1 cellular context compared by ENCODE assay signal in the genomic region with DNA sequence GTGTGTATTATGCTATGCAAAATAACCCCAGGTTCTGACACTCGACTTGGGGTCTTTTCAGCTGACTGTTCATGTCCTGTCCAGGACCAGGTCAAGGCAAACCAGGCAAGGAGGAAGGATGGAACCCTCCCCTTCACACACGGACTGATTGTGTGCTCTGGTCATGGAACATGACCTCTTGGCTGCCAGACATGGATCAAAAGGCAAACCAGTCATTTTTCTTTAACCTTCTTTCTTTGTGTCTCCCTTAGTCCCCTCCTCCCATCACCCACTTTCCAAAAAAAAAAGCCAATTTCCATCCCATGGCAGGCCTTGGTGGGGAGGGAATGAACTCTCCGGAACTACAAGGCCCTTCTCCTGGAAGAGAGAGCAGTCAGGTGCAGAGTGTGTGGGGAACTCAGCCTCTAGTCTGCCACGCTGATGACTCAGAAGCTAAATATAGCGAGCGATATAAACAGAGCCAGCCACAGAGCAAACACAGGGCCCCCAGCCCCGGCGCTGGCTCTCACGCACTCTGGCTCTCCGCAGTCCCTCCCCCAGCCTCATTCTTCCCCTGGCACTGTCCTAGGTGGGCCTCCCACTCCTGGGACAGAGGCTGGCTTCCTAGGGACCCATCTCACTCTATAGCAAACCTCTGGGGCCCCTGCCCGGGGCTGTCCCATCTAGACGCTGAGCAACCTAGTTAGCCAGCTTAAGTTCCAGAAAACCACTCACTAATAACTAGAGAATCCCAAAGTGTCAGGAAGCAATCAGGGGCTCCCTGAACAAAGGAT.
TF ChIP-seq lines count a peak whose summit lies in the region.

No MANE protein-coding gene starts in this region.

TF ChIP-seq in HepG2, 621 proteins besides CTCF, POLR2A, EP300 and RAD21 (continued from another document and continues in another):
- peak; percentile 35; the same call in 1 of the 2 replicates for TF ChIP-seq ZNF232 (CRISPR knock-in tag; IDR thresholded peaks at IDR 0.05; ENCODE audit: borderline replicate concordance)
- TF ChIP-seq RXRB (CRISPR knock-in tag; IDR thresholded peaks at IDR 0.05; ENCODE audit: borderline replicate concordance): peak; percentile 95
- TF ChIP-seq, protein P1, sequence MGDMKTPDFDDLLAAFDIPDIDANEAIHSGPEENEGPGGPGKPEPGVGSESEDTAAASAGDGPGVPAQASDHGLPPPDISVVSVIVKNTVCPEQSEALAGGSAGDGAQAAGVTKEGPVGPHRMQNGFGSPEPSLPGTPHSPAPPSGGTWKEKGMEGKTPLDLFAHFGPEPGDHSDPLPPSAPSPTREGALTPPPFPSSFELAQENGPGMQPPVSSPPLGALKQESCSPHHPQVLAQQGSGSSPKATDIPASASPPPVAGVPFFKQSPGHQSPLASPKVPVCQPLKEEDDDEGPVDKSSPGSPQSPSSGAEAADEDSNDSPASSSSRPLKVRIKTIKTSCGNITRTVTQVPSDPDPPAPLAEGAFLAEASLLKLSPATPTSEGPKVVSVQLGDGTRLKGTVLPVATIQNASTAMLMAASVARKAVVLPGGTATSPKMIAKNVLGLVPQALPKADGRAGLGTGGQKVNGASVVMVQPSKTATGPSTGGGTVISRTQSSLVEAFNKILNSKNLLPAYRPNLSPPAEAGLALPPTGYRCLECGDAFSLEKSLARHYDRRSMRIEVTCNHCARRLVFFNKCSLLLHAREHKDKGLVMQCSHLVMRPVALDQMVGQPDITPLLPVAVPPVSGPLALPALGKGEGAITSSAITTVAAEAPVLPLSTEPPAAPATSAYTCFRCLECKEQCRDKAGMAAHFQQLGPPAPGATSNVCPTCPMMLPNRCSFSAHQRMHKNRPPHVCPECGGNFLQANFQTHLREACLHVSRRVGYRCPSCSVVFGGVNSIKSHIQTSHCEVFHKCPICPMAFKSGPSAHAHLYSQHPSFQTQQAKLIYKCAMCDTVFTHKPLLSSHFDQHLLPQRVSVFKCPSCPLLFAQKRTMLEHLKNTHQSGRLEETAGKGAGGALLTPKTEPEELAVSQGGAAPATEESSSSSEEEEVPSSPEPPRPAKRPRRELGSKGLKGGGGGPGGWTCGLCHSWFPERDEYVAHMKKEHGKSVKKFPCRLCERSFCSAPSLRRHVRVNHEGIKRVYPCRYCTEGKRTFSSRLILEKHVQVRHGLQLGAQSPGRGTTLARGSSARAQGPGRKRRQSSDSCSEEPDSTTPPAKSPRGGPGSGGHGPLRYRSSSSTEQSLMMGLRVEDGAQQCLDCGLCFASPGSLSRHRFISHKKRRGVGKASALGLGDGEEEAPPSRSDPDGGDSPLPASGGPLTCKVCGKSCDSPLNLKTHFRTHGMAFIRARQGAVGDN (CRISPR knock-in tag; IDR thresholded peaks at IDR 0.05): peak; percentile 91
- TF ChIP-seq, protein P2, sequence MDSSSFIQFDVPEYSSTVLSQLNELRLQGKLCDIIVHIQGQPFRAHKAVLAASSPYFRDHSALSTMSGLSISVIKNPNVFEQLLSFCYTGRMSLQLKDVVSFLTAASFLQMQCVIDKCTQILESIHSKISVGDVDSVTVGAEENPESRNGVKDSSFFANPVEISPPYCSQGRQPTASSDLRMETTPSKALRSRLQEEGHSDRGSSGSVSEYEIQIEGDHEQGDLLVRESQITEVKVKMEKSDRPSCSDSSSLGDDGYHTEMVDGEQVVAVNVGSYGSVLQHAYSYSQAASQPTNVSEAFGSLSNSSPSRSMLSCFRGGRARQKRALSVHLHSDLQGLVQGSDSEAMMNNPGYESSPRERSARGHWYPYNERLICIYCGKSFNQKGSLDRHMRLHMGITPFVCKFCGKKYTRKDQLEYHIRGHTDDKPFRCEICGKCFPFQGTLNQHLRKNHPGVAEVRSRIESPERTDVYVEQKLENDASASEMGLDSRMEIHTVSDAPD (CRISPR knock-in tag; IDR thresholded peaks at IDR 0.05): peak; percentile 91; the same call in 1 of the 2 replicates
- TF ChIP-seq, protein P3, sequence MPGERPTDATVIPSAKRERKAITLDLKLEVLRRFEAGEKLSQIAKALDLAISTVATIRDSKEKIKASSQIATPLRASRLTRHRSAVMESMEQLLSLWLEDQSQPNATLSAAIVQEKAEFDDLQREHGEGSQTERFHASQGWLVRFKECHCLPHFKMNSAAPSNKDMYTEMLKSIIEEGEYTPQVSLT (CRISPR knock-in tag; IDR thresholded peaks at IDR 0.05; ENCODE audit: borderline replicate concordance, low read depth): no peak
- TF ChIP-seq ZNF343 (CRISPR knock-in tag; IDR thresholded peaks at IDR 0.05): no peak
- no peak for TF ChIP-seq ZNF782 (CRISPR knock-in tag; IDR thresholded peaks at IDR 0.05; ENCODE audit: borderline replicate concordance)
- peak; percentile 82; the same call in 1 of the 2 replicates for TF ChIP-seq SMAD3 (CRISPR knock-in tag; IDR thresholded peaks at IDR 0.05)
- peak; percentile 98 for TF ChIP-seq PHF21A (CRISPR knock-in tag; IDR thresholded peaks at IDR 0.05)
- no peak for TF ChIP-seq PAF1 (CRISPR knock-in tag; IDR thresholded peaks at IDR 0.05)
- TF ChIP-seq, protein P4, sequence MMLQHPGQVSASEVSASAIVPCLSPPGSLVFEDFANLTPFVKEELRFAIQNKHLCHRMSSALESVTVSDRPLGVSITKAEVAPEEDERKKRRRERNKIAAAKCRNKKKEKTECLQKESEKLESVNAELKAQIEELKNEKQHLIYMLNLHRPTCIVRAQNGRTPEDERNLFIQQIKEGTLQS (CRISPR knock-in tag; IDR thresholded peaks at IDR 0.05): peak; percentile 99
- TF ChIP-seq, protein P5, sequence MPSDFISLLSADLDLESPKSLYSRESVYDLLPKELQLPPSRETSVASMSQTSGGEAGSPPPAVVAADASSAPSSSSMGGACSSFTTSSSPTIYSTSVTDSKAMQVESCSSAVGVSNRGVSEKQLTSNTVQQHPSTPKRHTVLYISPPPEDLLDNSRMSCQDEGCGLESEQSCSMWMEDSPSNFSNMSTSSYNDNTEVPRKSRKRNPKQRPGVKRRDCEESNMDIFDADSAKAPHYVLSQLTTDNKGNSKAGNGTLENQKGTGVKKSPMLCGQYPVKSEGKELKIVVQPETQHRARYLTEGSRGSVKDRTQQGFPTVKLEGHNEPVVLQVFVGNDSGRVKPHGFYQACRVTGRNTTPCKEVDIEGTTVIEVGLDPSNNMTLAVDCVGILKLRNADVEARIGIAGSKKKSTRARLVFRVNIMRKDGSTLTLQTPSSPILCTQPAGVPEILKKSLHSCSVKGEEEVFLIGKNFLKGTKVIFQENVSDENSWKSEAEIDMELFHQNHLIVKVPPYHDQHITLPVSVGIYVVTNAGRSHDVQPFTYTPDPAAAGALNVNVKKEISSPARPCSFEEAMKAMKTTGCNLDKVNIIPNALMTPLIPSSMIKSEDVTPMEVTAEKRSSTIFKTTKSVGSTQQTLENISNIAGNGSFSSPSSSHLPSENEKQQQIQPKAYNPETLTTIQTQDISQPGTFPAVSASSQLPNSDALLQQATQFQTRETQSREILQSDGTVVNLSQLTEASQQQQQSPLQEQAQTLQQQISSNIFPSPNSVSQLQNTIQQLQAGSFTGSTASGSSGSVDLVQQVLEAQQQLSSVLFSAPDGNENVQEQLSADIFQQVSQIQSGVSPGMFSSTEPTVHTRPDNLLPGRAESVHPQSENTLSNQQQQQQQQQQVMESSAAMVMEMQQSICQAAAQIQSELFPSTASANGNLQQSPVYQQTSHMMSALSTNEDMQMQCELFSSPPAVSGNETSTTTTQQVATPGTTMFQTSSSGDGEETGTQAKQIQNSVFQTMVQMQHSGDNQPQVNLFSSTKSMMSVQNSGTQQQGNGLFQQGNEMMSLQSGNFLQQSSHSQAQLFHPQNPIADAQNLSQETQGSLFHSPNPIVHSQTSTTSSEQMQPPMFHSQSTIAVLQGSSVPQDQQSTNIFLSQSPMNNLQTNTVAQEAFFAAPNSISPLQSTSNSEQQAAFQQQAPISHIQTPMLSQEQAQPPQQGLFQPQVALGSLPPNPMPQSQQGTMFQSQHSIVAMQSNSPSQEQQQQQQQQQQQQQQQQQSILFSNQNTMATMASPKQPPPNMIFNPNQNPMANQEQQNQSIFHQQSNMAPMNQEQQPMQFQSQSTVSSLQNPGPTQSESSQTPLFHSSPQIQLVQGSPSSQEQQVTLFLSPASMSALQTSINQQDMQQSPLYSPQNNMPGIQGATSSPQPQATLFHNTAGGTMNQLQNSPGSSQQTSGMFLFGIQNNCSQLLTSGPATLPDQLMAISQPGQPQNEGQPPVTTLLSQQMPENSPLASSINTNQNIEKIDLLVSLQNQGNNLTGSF (CRISPR knock-in tag; IDR thresholded peaks at IDR 0.05): no peak
- TF ChIP-seq ZSCAN9 (CRISPR knock-in tag; IDR thresholded peaks at IDR 0.05; ENCODE audit: borderline replicate concordance): peak; percentile 92
- TF ChIP-seq, protein P6, sequence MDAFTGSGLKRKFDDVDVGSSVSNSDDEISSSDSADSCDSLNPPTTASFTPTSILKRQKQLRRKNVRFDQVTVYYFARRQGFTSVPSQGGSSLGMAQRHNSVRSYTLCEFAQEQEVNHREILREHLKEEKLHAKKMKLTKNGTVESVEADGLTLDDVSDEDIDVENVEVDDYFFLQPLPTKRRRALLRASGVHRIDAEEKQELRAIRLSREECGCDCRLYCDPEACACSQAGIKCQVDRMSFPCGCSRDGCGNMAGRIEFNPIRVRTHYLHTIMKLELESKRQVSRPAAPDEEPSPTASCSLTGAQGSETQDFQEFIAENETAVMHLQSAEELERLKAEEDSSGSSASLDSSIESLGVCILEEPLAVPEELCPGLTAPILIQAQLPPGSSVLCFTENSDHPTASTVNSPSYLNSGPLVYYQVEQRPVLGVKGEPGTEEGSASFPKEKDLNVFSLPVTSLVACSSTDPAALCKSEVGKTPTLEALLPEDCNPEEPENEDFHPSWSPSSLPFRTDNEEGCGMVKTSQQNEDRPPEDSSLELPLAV (CRISPR knock-in tag; conservative IDR thresholded peaks at IDR 0.05; ENCODE audit: low read depth): no peak
- TF ChIP-seq TBX2 (CRISPR knock-in tag; IDR thresholded peaks at IDR 0.05; ENCODE audit: borderline replicate concordance): peak; percentile 88; the same call in 1 of the 2 replicates
- TF ChIP-seq PHF8 (CRISPR knock-in tag; IDR thresholded peaks at IDR 0.05): peak; percentile 41; the same call in 1 of the 2 replicates
- TF ChIP-seq ZNF292 (CRISPR knock-in tag; IDR thresholded peaks at IDR 0.05; ENCODE audit: borderline replicate concordance, low read depth): peak; percentile 93; the same call in 1 of the 2 replicates
- TF ChIP-seq, protein P7, sequence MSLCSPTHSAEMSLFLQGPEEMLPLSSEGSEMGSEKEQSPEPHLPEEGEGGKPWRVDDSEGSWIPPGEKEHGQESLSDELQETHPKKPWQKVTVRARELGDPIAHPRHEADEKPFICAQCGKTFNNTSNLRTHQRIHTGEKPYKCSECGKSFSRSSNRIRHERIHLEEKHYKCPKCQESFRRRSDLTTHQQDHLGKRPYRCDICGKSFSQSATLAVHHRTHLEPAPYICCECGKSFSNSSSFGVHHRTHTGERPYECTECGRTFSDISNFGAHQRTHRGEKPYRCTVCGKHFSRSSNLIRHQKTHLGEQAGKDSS (CRISPR knock-in tag; IDR thresholded peaks at IDR 0.05; ENCODE audit: borderline replicate concordance, low read depth): peak; percentile 67
- peak; percentile 42 for TF ChIP-seq CEBPG (CRISPR knock-in tag; IDR thresholded peaks at IDR 0.05)
- TF ChIP-seq, protein P8, sequence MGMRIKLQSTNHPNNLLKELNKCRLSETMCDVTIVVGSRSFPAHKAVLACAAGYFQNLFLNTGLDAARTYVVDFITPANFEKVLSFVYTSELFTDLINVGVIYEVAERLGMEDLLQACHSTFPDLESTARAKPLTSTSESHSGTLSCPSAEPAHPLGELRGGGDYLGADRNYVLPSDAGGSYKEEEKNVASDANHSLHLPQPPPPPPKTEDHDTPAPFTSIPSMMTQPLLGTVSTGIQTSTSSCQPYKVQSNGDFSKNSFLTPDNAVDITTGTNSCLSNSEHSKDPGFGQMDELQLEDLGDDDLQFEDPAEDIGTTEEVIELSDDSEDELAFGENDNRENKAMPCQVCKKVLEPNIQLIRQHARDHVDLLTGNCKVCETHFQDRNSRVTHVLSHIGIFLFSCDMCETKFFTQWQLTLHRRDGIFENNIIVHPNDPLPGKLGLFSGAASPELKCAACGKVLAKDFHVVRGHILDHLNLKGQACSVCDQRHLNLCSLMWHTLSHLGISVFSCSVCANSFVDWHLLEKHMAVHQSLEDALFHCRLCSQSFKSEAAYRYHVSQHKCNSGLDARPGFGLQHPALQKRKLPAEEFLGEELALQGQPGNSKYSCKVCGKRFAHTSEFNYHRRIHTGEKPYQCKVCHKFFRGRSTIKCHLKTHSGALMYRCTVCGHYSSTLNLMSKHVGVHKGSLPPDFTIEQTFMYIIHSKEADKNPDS (CRISPR knock-in tag; IDR thresholded peaks at IDR 0.05): no peak
- TF ChIP-seq GFI1 (CRISPR knock-in tag; IDR thresholded peaks at IDR 0.05; ENCODE audit: borderline replicate concordance): peak; percentile 69; the same call in 1 of the 2 replicates
- TF ChIP-seq ZNF430 (CRISPR knock-in tag; IDR thresholded peaks at IDR 0.05): peak; percentile 87; the same call in 1 of the 2 replicates
- TF ChIP-seq KLF16 (CRISPR knock-in tag; IDR thresholded peaks at IDR 0.05): peak in 1 of 2 experiments; percentile 90; a peak in 2 of 4 replicates
- TF ChIP-seq, protein P9, sequence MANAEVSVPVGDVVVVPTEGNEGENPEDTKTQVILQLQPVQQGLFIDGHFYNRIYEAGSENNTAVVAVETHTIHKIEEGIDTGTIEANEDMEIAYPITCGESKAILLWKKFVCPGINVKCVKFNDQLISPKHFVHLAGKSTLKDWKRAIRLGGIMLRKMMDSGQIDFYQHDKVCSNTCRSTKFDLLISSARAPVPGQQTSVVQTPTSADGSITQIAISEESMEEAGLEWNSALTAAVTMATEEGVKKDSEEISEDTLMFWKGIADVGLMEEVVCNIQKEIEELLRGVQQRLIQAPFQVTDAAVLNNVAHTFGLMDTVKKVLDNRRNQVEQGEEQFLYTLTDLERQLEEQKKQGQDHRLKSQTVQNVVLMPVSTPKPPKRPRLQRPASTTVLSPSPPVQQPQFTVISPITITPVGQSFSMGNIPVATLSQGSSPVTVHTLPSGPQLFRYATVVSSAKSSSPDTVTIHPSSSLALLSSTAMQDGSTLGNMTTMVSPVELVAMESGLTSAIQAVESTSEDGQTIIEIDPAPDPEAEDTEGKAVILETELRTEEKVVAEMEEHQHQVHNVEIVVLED (CRISPR knock-in tag; IDR thresholded peaks at IDR 0.05; ENCODE audit: borderline replicate concordance): peak; percentile 54; the same call in 1 of the 2 replicates
- no peak for TF ChIP-seq POLR2AphosphoS5 (IDR thresholded peaks at IDR 0.05; ENCODE audit: low read depth, low read length)
- TF ChIP-seq, protein P10, sequence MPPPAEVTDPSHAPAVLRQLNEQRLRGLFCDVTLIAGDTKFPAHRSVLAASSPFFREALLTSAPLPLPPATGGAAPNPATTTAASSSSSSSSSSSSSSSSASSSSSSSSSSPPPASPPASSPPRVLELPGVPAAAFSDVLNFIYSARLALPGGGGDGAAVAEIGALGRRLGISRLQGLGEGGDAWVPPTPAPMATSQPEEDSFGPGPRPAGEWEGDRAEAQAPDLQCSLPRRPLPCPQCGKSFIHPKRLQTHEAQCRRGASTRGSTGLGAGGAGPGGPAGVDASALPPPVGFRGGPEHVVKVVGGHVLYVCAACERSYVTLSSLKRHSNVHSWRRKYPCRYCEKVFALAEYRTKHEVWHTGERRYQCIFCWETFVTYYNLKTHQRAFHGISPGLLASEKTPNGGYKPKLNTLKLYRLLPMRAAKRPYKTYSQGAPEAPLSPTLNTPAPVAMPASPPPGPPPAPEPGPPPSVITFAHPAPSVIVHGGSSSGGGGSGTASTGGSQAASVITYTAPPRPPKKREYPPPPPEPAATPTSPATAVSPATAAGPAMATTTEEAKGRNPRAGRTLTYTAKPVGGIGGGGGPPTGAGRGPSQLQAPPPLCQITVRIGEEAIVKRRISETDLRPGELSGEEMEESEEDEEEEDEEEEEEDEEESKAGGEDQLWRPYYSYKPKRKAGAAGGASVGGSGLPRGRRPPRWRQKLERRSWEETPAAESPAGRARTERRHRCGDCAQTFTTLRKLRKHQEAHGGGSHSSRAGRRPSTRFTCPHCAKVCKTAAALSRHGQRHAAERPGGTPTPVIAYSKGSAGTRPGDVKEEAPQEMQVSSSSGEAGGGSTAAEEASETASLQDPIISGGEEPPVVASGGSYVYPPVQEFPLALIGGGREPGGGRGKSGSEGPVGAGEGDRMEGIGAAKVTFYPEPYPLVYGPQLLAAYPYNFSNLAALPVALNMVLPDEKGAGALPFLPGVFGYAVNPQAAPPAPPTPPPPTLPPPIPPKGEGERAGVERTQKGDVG (CRISPR knock-in tag; IDR thresholded peaks at IDR 0.05; ENCODE audit: borderline replicate concordance): peak; percentile 74
- TF ChIP-seq SIN3A (IDR thresholded peaks at IDR 0.05; ENCODE audit: borderline replicate concordance, low read depth, low read length): peak; percentile 67; the same call in 1 of the 2 replicates
